In genomic region chr16:9929313-9929712, GRCh38 we compare ENCODE assay signal across 21 cellular contexts.
DNase-seq lines count a peak whose midpoint lies in the region; ATAC-seq and TF ChIP-seq lines count a peak whose summit lies in the region.
"Had no signal": no experiment of that assay in that cellular context is flagged by ENCODE, and none has a peak within 500 bp of the region (broad histone marks: within the 10 kb centered on the region; RNA-seq: fewer than 3 reads in every experiment).

No MANE protein-coding gene starts in this region.

- TF ChIP-seq CTCF in GM10248 (IDR thresholded peaks at IDR 0.05; ENCODE audit: control extremely low read depth, extremely low read depth, low read depth, missing control alignments): no peak

- POLR2A ChIA-PET in GM10248 (lab: Yijun Ruan, JAX): no interaction called here

- DNase-seq in GM10248 (ENCODE audit: extremely low spot score) (peak; percentile 28), MV-4-11 (lab: John Stamatoyannopoulos, UW) (peak; percentile 72), D341Med (ENCODE audit: low spot score) (no peak), NCI-H526 treated with DMSO at 0.1 percent for 48 hours (lab: John Stamatoyannopoulos, UW) (no peak)
- DNase-seq in activated CD4-positive, alpha-beta T cell treated with anti-CD3 and anti-CD28 coated beads, Interleukin-2, amount 50 U/mL, for 4 hours: no peak
- DNase-seq: activated CD4-positive, alpha-beta T cell treated with anti-CD3 and anti-CD28 coated beads, Interleukin-2, amount 50 U/mL, for 1 hour; activated naive CD4-positive, alpha-beta T cell treated with anti-CD3 and anti-CD28 coated beads, Interleukin-2, amount 50 U/mL, for 16 hours; DMS 273 treated with DMSO at 0.1 percent for 48 hours; HCEC 1CT; hippocampal formation; kidney; natural killer cell; NCI-H1417 treated with DMSO at 0.1 percent for 48 hours; NCI-H2171; SHP77; stimulated activated CD4-positive, alpha-beta T cell treated with anti-CD3 and anti-CD28 coated beads, Interleukin-4, amount 100 ng/mL, for 1 hour; uterus had no signal

- ATAC-seq in GM18868 (IDR thresholded peaks at IDR 0.05; ENCODE audit: unreplicated experiment) (peak; percentile 87), HG02678 (IDR thresholded peaks at IDR 0.05; ENCODE audit: unreplicated experiment) (peak; percentile 58), GM19328 (IDR thresholded peaks at IDR 0.05; ENCODE audit: unreplicated experiment) (no peak)
- ATAC-seq: A549, natural killer cell had no signal

- CTCF ChIA-PET in GM10248 (lab: Yijun Ruan, JAX): interaction anchor here (1.3 to 1.6 kb wide), 6 partner anchors 9 to 95 kb away, joined by 3 to 7 read pairs (median 4); no protein-coding TSS in a partner anchor

Comparison
In these comparisons a context has a peak if more than half of its experiments do, and no peak if none do; other contexts are left out.
1. DNase-seq: peak in GM10248 (single experiment) and MV-4-11 (single experiment); none in D341Med (single experiment), NCI-H526 treated with DMSO at 0.1 percent for 48 hours (single experiment) and activated CD4-positive, alpha-beta T cell treated with anti-CD3 and anti-CD28 coated beads, Interleukin-2, amount 50 U/mL, for 4 hours (0 of 2).